Comparison of ENCODE assay signal across 24 cellular contexts in genomic region chr12:19550626-19551025, GRCh38.
DNase-seq lines count a peak whose midpoint lies in the region; ATAC-seq and TF ChIP-seq lines count a peak whose summit lies in the region.
"Had no signal": no experiment of that assay in that cellular context is flagged by ENCODE, and none has a peak within 500 bp of the region (broad histone marks: within the 10 kb centered on the region; RNA-seq: fewer than 3 reads in every experiment).

No MANE protein-coding gene starts in this region.

- no peak overlapping the region for H3K4me3 Mint-ChIP-seq in naive thymus-derived CD4-positive, alpha-beta T cell
- H3K4me3 Mint-ChIP-seq: B cell; CD4-positive, alpha-beta T cell; GM23338 had no signal

- peaks cover 0 to 17% (median 0%) of the 10 kb centered on the region in 7 donors for H3K4me1 Mint-ChIP-seq in naive thymus-derived CD4-positive, alpha-beta T cell

- CTCF ChIA-PET in naive thymus-derived CD4-positive, alpha-beta T cell (lab: Charles Lee), result no interaction called here

- peak overlapping the region; percentile 32 to 64 for H3K27ac ChIP-seq in coronary artery
- H3K27ac ChIP-seq in naive thymus-derived CD4-positive, alpha-beta T cell (ENCODE audit: low read depth, low read length), result no peak overlapping the region
- H3K27ac ChIP-seq: RWPE1, SJCRH30 had no signal

- H3K27me3 ChIP-seq in naive thymus-derived CD4-positive, alpha-beta T cell (ENCODE audit: control insufficient read depth in 2 of 2, insufficient read depth in 2 of 2, low read length in 2 of 2), result no peaks in the 10 kb centered on the region
- H3K27me3 ChIP-seq: SJCRH30 had no signal

- H3K9me3 ChIP-seq in naive thymus-derived CD4-positive, alpha-beta T cell (ENCODE audit: control insufficient read depth in 2 of 3, low read length in 3 of 3), result no peaks in the 10 kb centered on the region
- H3K9me3 ChIP-seq: SJCRH30 had no signal

- intact Hi-C loops in naive thymus-derived CD4-positive, alpha-beta T cell (cut with micrococcal nuclease), result no loop called here

- no peaks in the 10 kb centered on the region for H3K36me3 ChIP-seq in naive thymus-derived CD4-positive, alpha-beta T cell (ENCODE audit: control insufficient read depth in 2 of 3, insufficient read depth in 3 of 3, low read length in 3 of 3)
- H3K36me3 ChIP-seq: SJCRH30 had no signal

- peaks cover 0 to 9% of the 10 kb centered on the region in 2 donors for H3K4me1 ChIP-seq in naive thymus-derived CD4-positive, alpha-beta T cell (ENCODE audit: control insufficient read depth in 2 of 2, insufficient read depth in 2 of 2, low read length in 2 of 2)
- H3K4me1 ChIP-seq: SJCRH30 had no signal

- no peak overlapping the region for H3K27ac Mint-ChIP-seq in naive thymus-derived CD4-positive, alpha-beta T cell
- H3K27ac Mint-ChIP-seq: B cell; CD4-positive, alpha-beta T cell; GM23338 had no signal

- no peak overlapping the region for H3K4me3 ChIP-seq in coronary artery
- no peak overlapping the region for H3K4me3 ChIP-seq in naive thymus-derived CD4-positive, alpha-beta T cell (ENCODE audit: low read length)
- H3K4me3 ChIP-seq: GM23338, SJCRH30 had no signal

- H3K36me3 Mint-ChIP-seq in naive thymus-derived CD4-positive, alpha-beta T cell, result peaks cover 0 to 25% (median 17%) of the 10 kb centered on the region in 5 donors

- POLR2A ChIA-PET in naive thymus-derived CD4-positive, alpha-beta T cell (lab: Charles Lee), result no interaction called here

- no peaks in the 10 kb centered on the region for H3K9me3 Mint-ChIP-seq in naive thymus-derived CD4-positive, alpha-beta T cell
- H3K9me3 Mint-ChIP-seq: CD4-positive, alpha-beta T cell; GM23338 had no signal

- no peak for TF ChIP-seq CTCF in coronary artery (IDR thresholded peaks at IDR 0.05)

- DNase-seq in coronary artery (ENCODE audit: low spot score), result no peak
- no peak for DNase-seq in dermis blood vessel endothelial cell
- no peak for DNase-seq in activated CD8-positive, alpha-beta memory T cell treated with anti-CD3 and anti-CD28 coated beads, Interleukin-2, amount 50 U/mL, for 48 hours
- no peak for DNase-seq in naive thymus-derived CD4-positive, alpha-beta T cell
- DNase-seq: ACHN; CD4-positive, alpha-beta T cell; GF-D8; KG1; NCI-H1048; NCI-H146; NCI-H2081 treated with DMSO at 0.1 percent for 48 hours; NCI-H2227 treated with DMSO at 0.1 percent for 48 hours; NCI-H526 treated with DMSO at 0.1 percent for 48 hours; NK-92 treated with Interleukin-12 subunit alpha and Interleukin-12 subunit beta, amount 100 ng/mL, for 24 hours; OCI-M1; SJCRH30; SW 1271 had no signal

- H3K27me3 Mint-ChIP-seq in naive thymus-derived CD4-positive, alpha-beta T cell, result no peaks in the 10 kb centered on the region
- H3K27me3 Mint-ChIP-seq: B cell; CD4-positive, alpha-beta T cell had no signal

- peak; percentile 40 for ATAC-seq in GM18517 (IDR thresholded peaks at IDR 0.05; ENCODE audit: unreplicated experiment)
- peak; percentile 58 for ATAC-seq in GM21576 (IDR thresholded peaks at IDR 0.05; ENCODE audit: unreplicated experiment)
- peak; percentile 46 for ATAC-seq in HG03066 (IDR thresholded peaks at IDR 0.05; ENCODE audit: low read depth, unreplicated experiment)
- no peak for ATAC-seq in GM18502 (IDR thresholded peaks at IDR 0.05; ENCODE audit: poor library complexity, unreplicated experiment)
- no peak for ATAC-seq in naive thymus-derived CD4-positive, alpha-beta T cell
- ATAC-seq: GM23338 had no signal

Comparison
In these comparisons a context has a peak if more than half of its experiments do, and no peak if none do; other contexts are left out.
1. ATAC-seq: peak in GM18517 (single experiment), GM21576 (single experiment) and HG03066 (single experiment); none in GM18502 (single experiment) and naive thymus-derived CD4-positive, alpha-beta T cell (single experiment).